In genomic region chr2:131801745-131802350, GRCh38 we compare ENCODE assay signal across 8 cellular contexts.
DNase-seq lines count a peak whose midpoint lies in the region; ATAC-seq and TF ChIP-seq lines count a peak whose summit lies in the region.
"Not testable (repeated sequence)": the region's sequence is repeated elsewhere in the genome, so short reads cannot be mapped to it uniquely, and the experiment has no call there.

No MANE protein-coding gene starts in this region.

- H2AFZ ChIP-seq in OCI-LY3 (ENCODE audit: low read depth, low read length) = peak overlapping the region; percentile 98

- POLR2A ChIA-PET in CD8-positive, alpha-beta memory T cell (lab: Charles Lee) = not testable (repeated sequence)

- H3K27me3 ChIP-seq in CD8-positive, alpha-beta memory T cell (ENCODE audit: insufficient read depth, low read length, poor library complexity, severe bottlenecking); OCI-LY3 (ENCODE audit: low read depth, low read length); esophagus (ENCODE audit: control insufficient read depth in 1 of 2, insufficient read depth in 2 of 2, low read length in 2 of 2): not testable (repeated sequence)

- peak overlapping the region; percentile 8 to 85 (median 79) for H3K4me3 Mint-ChIP-seq in CD8-positive, alpha-beta memory T cell

- not testable (repeated sequence) for H4K20me1 ChIP-seq in OCI-LY3 (ENCODE audit: insufficient read depth, low read length)

- peak; percentile 54 for TF ChIP-seq CTCF in OCI-LY3 (IDR thresholded peaks at IDR 0.05; ENCODE audit: low read depth, low read length)

- peaks cover 2 to 15% of the 10 kb centered on the region in 2 donors for H3K27me3 Mint-ChIP-seq in CD8-positive, alpha-beta memory T cell

- H3K27ac ChIP-seq in CD8-positive, alpha-beta memory T cell (ENCODE audit: low read depth, low read length); OCI-LY3 (ENCODE audit: low read length); esophagus (ENCODE audit: low read depth in 2 of 2, low read length in 1 of 2): not testable (repeated sequence)

- H3K4me1 ChIP-seq in CD8-positive, alpha-beta memory T cell (ENCODE audit: insufficient read depth, low read length); OCI-LY3 (ENCODE audit: low read length); esophagus (ENCODE audit: control insufficient read depth in 2 of 2, insufficient read depth in 2 of 2, low read length in 1 of 2): not testable (repeated sequence)

- peak overlapping the region in 2 of 8 donors; percentile 3 to 38 for H3K27ac Mint-ChIP-seq in CD8-positive, alpha-beta memory T cell

- ATAC-seq in GM19467 (IDR thresholded peaks at IDR 0.05; ENCODE audit: unreplicated experiment) = peak; percentile 97
- ATAC-seq in HG03469 (IDR thresholded peaks at IDR 0.05; ENCODE audit: unreplicated experiment) = peak; percentile 60

- H3K36me3 Mint-ChIP-seq in CD8-positive, alpha-beta memory T cell = not testable (repeated sequence)

- H3K9me3 Mint-ChIP-seq in CD8-positive, alpha-beta memory T cell = not testable (repeated sequence)

- H3K9ac ChIP-seq in OCI-LY3 (ENCODE audit: low read length) = peak overlapping the region; percentile 69

- H3K36me3 ChIP-seq in CD8-positive, alpha-beta memory T cell (ENCODE audit: insufficient read depth, low read length); OCI-LY3 (replicated peaks; ENCODE audit: low read depth, low read length); esophagus (ENCODE audit: control insufficient read depth in 2 of 2, insufficient read depth in 2 of 2, low read length in 1 of 2): not testable (repeated sequence)

- peak; percentile 61 to 77 (median 73) for DNase-seq in CD8-positive, alpha-beta memory T cell
- DNase-seq in activated T-cell treated with anti-CD3 and anti-CD28 coated beads, Interleukin-2, amount 50 U/mL, for 48 hours = peak; percentile 84 to 88
- DNase-seq in mucosa of gallbladder (ENCODE audit: low spot score) = peak; percentile 77
- DNase-seq in stimulated activated CD8-positive, alpha-beta memory T cell treated with anti-CD3 and anti-CD28 coated beads, Interleukin-2, amount 100 ng/mL, for 1 hour (ENCODE audit: low read depth in 2 of 2) = peak; percentile 51 to 60

- peak overlapping the region; percentile 86 for H3K4me2 ChIP-seq in OCI-LY3 (ENCODE audit: low read length)

- WGBS in esophagus, 2 donors = 0 to 2% methylated on average over 40 of the region's 41 CpGs

- H3K4me3 ChIP-seq in CD8-positive, alpha-beta memory T cell (ENCODE audit: low read length) = peak overlapping the region; percentile 39
- peak overlapping the region; percentile 95 for H3K4me3 ChIP-seq in OCI-LY3 (ENCODE audit: low read length)
- H3K4me3 ChIP-seq in esophagus (ENCODE audit: low read depth in 1 of 2, low read length in 2 of 2) = peak overlapping the region; percentile 31 to 35

- not testable (repeated sequence) for H3K79me2 ChIP-seq in OCI-LY3 (ENCODE audit: low read length)

- H3K4me1 Mint-ChIP-seq in CD8-positive, alpha-beta memory T cell = peaks cover 4 to 10% (median 8%) of the 10 kb centered on the region in 3 donors

- CTCF ChIA-PET in CD8-positive, alpha-beta memory T cell (lab: Charles Lee) = interaction anchor here (0.6 to 2.7 kb wide), 9 partner anchors 12 to 760 kb away, joined by 3 to 19 read pairs (median 3); no protein-coding TSS in a partner anchor

- not testable (repeated sequence) for H3K9me3 ChIP-seq in CD8-positive, alpha-beta memory T cell (ENCODE audit: low read length); OCI-LY3 (ENCODE audit: insufficient read depth, low read length); esophagus (ENCODE audit: control insufficient read depth in 2 of 2, insufficient read depth in 1 of 2, low read depth in 1 of 2, low read length in 1 of 2)

Comparison
In these comparisons a context has a peak if more than half of its experiments do, and no peak if none do; other contexts are left out.
1. H3K4me3 ChIP-seq: peak in every context shown above with its lines; median percentile 95 in OCI-LY3; 39 in CD8-positive, alpha-beta memory T cell; 33 in esophagus.